In genomic region chrX:137878401-137878800, GRCh38 we compare ENCODE assay signal across 24 cellular contexts.
"Had no signal": no experiment of that assay in that cellular context is flagged by ENCODE, and none has a peak within 500 bp of the region (broad histone marks: within the 10 kb centered on the region; RNA-seq: fewer than 3 reads in every experiment).

No MANE protein-coding gene starts in this region.

- H3K4me3 Mint-ChIP-seq: stimulated activated effector memory CD8-positive, alpha-beta T cell treated with anti-CD3 and anti-CD28 coated beads, Interleukin-12 subunit alpha, Interleukin-12 subunit beta, amount 100 ng/mL, for 72 hours; stimulated activated memory B cell treated with anti-CD40 and anti-IgM and Interleukin-4, amounts not matched to agents 10 μg/mL and 1 μg/mL and 100 μg/mL, for 72 hours; stimulated activated naive B cell treated with anti-CD40 and anti-IgM and Interleukin-4, amounts not matched to agents 10 μg/mL and 1 μg/mL and 100 μg/mL, for 72 hours; stimulated activated naive CD8-positive, alpha-beta T cell treated with anti-CD3 and anti-CD28 coated beads, Interleukin-15, amount 100 ng/mL, for 72 hours; stimulated activated naive CD8-positive, alpha-beta T cell treated with anti-CD3 and anti-CD28 coated beads, Interleukin-15, Interleukin-2, amounts not matched to agents 100 ng/mL and 50 ng/mL, for 24 hours; type B pancreatic cell had no signal

- H3K4me1 Mint-ChIP-seq: stimulated activated effector memory CD8-positive, alpha-beta T cell treated with anti-CD3 and anti-CD28 coated beads, Interleukin-12 subunit alpha, Interleukin-12 subunit beta, amount 100 ng/mL, for 72 hours; stimulated activated memory B cell treated with anti-CD40 and anti-IgM and Interleukin-4, amounts not matched to agents 10 μg/mL and 1 μg/mL and 100 μg/mL, for 72 hours; stimulated activated naive B cell treated with anti-CD40 and anti-IgM and Interleukin-4, amounts not matched to agents 10 μg/mL and 1 μg/mL and 100 μg/mL, for 72 hours; stimulated activated naive CD8-positive, alpha-beta T cell treated with anti-CD3 and anti-CD28 coated beads, Interleukin-15, amount 100 ng/mL, for 72 hours had no signal

- DNase-seq: stimulated activated CD4-positive, alpha-beta T cell treated with anti-CD3 and anti-CD28 coated beads, Interleukin-2, amount 100 ng/mL, for 48 hours; stimulated activated CD4-positive, alpha-beta T cell treated with anti-CD3 and anti-CD28 coated beads, Interleukin-4, amount 100 ng/mL, for 1 hour; stimulated activated CD4-positive, alpha-beta T cell treated with anti-CD3 and anti-CD28 coated beads, Interleukin-4, amount 100 ng/mL, for 24 hours; stimulated activated CD4-positive, alpha-beta T cell treated with anti-CD3 and anti-CD28 coated beads, Interleukin-4, amount 100 ng/mL, for 4 hours; stimulated activated CD8-positive, alpha-beta memory T cell treated with anti-CD3 and anti-CD28 coated beads, Interleukin-4, amount 100 ng/mL, for 48 hours; stimulated activated naive B cell treated with anti-CD40 and anti-IgM and Interleukin-4, amounts not matched to agents 10 μg/mL and 1 μg/mL and 100 μg/mL, for 72 hours; stimulated activated naive CD4-positive, alpha-beta T cell; stimulated activated naive CD4-positive, alpha-beta T cell treated with Interleukin-2 at 50 U/mL for 16 hours; stimulated activated naive CD8-positive, alpha-beta T cell treated with anti-CD3 and anti-CD28 coated beads, Interleukin-15, amount 100 ng/mL, for 72 hours; stimulated activated naive CD8-positive, alpha-beta T cell treated with anti-CD3 and anti-CD28 coated beads, Interleukin-15, Interleukin-2, amounts not matched to agents 100 U/mL and 50 U/mL, for 24 hours; stomach; substantia nigra; testis; thyroid gland; tibial artery; transverse colon; trophoblast cell; upper lobe of left lung; upper lobe of right lung; uterus had no signal

- H3K27ac Mint-ChIP-seq: stimulated activated effector memory CD8-positive, alpha-beta T cell treated with anti-CD3 and anti-CD28 coated beads, Interleukin-12 subunit alpha, Interleukin-12 subunit beta, amount 100 ng/mL, for 72 hours; stimulated activated memory B cell treated with anti-CD40 and anti-IgM and Interleukin-4, amounts not matched to agents 10 μg/mL and 1 μg/mL and 100 μg/mL, for 72 hours; stimulated activated naive B cell treated with anti-CD40 and anti-IgM and Interleukin-4, amounts not matched to agents 10 μg/mL and 1 μg/mL and 100 μg/mL, for 72 hours; stimulated activated naive CD8-positive, alpha-beta T cell treated with anti-CD3 and anti-CD28 coated beads, Interleukin-15, Interleukin-2, amounts not matched to agents 100 ng/mL and 50 ng/mL, for 24 hours; type B pancreatic cell had no signal

- H3K27me3 Mint-ChIP-seq: stimulated activated memory B cell treated with anti-CD40 and anti-IgM and Interleukin-4, amounts not matched to agents 10 μg/mL and 1 μg/mL and 100 μg/mL, for 72 hours; stimulated activated naive B cell treated with anti-CD40 and anti-IgM and Interleukin-4, amounts not matched to agents 10 μg/mL and 1 μg/mL and 100 μg/mL, for 72 hours; stimulated activated naive CD8-positive, alpha-beta T cell treated with anti-CD3 and anti-CD28 coated beads, Interleukin-15, amount 100 ng/mL, for 72 hours; stimulated activated naive CD8-positive, alpha-beta T cell treated with anti-CD3 and anti-CD28 coated beads, Interleukin-15, Interleukin-2, amounts not matched to agents 100 ng/mL and 50 ng/mL, for 24 hours; type B pancreatic cell had no signal

- H3K9me3 Mint-ChIP-seq: stimulated activated memory B cell treated with anti-CD40 and anti-IgM and Interleukin-4, amounts not matched to agents 10 μg/mL and 1 μg/mL and 100 μg/mL, for 72 hours; stimulated activated naive B cell treated with anti-CD40 and anti-IgM and Interleukin-4, amounts not matched to agents 10 μg/mL and 1 μg/mL and 100 μg/mL, for 72 hours; stimulated activated naive CD8-positive, alpha-beta T cell treated with anti-CD3 and anti-CD28 coated beads, Interleukin-15, Interleukin-2, amounts not matched to agents 100 ng/mL and 50 ng/mL, for 24 hours had no signal

- H3K36me3 Mint-ChIP-seq: stimulated activated effector memory CD8-positive, alpha-beta T cell treated with anti-CD3 and anti-CD28 coated beads, Interleukin-12 subunit alpha, Interleukin-12 subunit beta, amount 100 ng/mL, for 72 hours; stimulated activated memory B cell treated with anti-CD40 and anti-IgM and Interleukin-4, amounts not matched to agents 10 μg/mL and 1 μg/mL and 100 μg/mL, for 72 hours; stimulated activated naive B cell treated with anti-CD40 and anti-IgM and Interleukin-4, amounts not matched to agents 10 μg/mL and 1 μg/mL and 100 μg/mL, for 72 hours; type B pancreatic cell had no signal
